1 cellular context compared by ENCODE assay signal in the genomic region with DNA sequence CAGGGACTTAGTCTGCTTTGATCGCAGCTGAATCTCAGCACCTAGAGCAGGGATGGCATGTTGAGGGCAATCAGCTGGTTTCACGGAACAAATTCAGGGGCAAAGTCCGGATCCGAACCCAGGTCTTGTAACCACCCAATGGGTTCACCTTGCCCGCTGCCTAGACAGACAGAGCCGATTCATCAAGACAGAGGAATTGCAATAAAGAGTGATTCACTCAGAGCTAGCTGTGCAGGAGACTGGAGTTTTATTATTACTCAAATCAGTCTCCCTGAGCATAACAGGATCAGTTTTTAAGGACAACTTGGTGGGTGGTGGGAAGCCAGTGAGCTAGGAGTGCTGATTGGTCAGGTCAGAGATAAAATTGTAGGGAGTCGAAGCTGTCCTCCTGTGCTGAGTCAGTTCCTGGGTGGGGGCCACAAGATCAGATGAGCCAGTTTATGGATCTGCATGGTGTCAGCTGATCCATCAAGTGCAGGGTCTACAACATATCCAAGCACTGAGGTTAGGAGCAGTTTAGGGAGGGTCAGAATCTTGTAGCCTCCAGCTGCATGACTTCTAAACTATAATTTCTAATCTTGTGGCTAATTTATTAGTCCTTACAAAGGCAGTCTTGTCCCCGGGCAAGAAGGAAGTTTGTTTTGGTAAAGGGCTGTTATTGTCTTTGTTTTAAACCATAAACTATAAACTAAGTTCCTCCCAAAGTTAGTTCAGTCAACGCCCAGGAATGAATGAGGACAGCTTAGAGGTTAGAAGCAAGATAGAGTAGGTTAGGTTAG.
TF ChIP-seq lines count a peak whose summit lies in the region.

No MANE protein-coding gene starts in this region.

TF ChIP-seq in K562, 482 proteins besides CTCF, POLR2A, EP300 and RAD21 (continued from another document and continues in another):
- TF ChIP-seq, protein P1, sequence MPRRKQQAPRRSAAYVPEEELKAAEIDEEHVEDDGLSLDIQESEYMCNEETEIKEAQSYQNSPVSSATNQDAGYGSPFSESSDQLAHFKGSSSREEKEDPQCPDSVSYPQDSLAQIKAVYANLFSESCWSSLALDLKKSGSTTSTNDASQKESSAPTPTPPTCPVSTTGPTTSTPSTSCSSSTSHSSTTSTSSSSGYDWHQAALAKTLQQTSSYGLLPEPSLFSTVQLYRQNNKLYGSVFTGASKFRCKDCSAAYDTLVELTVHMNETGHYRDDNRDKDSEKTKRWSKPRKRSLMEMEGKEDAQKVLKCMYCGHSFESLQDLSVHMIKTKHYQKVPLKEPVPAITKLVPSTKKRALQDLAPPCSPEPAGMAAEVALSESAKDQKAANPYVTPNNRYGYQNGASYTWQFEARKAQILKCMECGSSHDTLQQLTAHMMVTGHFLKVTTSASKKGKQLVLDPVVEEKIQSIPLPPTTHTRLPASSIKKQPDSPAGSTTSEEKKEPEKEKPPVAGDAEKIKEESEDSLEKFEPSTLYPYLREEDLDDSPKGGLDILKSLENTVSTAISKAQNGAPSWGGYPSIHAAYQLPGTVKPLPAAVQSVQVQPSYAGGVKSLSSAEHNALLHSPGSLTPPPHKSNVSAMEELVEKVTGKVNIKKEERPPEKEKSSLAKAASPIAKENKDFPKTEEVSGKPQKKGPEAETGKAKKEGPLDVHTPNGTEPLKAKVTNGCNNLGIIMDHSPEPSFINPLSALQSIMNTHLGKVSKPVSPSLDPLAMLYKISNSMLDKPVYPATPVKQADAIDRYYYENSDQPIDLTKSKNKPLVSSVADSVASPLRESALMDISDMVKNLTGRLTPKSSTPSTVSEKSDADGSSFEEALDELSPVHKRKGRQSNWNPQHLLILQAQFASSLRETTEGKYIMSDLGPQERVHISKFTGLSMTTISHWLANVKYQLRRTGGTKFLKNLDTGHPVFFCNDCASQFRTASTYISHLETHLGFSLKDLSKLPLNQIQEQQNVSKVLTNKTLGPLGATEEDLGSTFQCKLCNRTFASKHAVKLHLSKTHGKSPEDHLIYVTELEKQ (CRISPR knock-in tag; IDR thresholded peaks at IDR 0.05) = no peak
- TF ChIP-seq, protein P2, sequence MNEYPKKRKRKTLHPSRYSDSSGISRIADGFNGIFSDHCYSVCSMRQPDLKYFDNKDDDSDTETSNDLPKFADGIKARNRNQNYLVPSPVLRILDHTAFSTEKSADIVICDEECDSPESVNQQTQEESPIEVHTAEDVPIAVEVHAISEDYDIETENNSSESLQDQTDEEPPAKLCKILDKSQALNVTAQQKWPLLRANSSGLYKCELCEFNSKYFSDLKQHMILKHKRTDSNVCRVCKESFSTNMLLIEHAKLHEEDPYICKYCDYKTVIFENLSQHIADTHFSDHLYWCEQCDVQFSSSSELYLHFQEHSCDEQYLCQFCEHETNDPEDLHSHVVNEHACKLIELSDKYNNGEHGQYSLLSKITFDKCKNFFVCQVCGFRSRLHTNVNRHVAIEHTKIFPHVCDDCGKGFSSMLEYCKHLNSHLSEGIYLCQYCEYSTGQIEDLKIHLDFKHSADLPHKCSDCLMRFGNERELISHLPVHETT (CRISPR knock-in tag; conservative IDR thresholded peaks at IDR 0.05 in 1 of 2, IDR thresholded peaks at IDR 0.05 in 1 of 2) = peak in 1 of 2 experiments; percentile 56; a peak in 1 of 4 replicates
- TF ChIP-seq TRIM28 (IDR thresholded peaks at IDR 0.05) (no peak; the same call in 1 of the 2 replicates), ARID2 (IDR thresholded peaks at IDR 0.05) (no peak), ZBTB8A (IDR thresholded peaks at IDR 0.05; ENCODE audit: partially characterized antibody) (no peak), SETDB1 (IDR thresholded peaks at IDR 0.05; ENCODE audit: low read length) (no peak), CHD1 (IDR thresholded peaks at IDR 0.05; ENCODE audit: low read length) (no peak), CCNT2 (IDR thresholded peaks at IDR 0.05; ENCODE audit: borderline replicate concordance, extremely low read depth, insufficient read length, low read depth, low read length) (no peak), MAFG (tag; conservative IDR thresholded peaks at IDR 0.05) (peak; percentile 86), FOXA3 (CRISPR knock-in tag; conservative IDR thresholded peaks at IDR 0.05 in 1 of 2, IDR thresholded peaks at IDR 0.05 in 1 of 2) (no peak), ZNF583 (CRISPR knock-in tag; IDR thresholded peaks at IDR 0.05) (no peak), ZNF217 (CRISPR knock-in tag; IDR thresholded peaks at IDR 0.05) (no peak), E2F3 (CRISPR knock-in tag; IDR thresholded peaks at IDR 0.05) (no peak), CAMTA2 (CRISPR knock-in tag; conservative IDR thresholded peaks at IDR 0.05) (no peak), KAT2B (IDR thresholded peaks at IDR 0.05; ENCODE audit: low read depth, low read length) (no peak), ZNF707 (CRISPR knock-in tag; conservative IDR thresholded peaks at IDR 0.05) (no peak), POLR2B (IDR thresholded peaks at IDR 0.05; ENCODE audit: low read depth, partially characterized antibody) (no peak), TRIM24 (IDR thresholded peaks at IDR 0.05) (peak in 1 of 2 experiments; percentile 25; a peak in 2 of 4 replicates), NBN (IDR thresholded peaks at IDR 0.05; ENCODE audit: low read depth) (no peak), PRPF4 (IDR thresholded peaks at IDR 0.05; ENCODE audit: insufficient read depth, low read depth, low read length, poor library complexity, severe bottlenecking) (no peak), RUNX1 (IDR thresholded peaks at IDR 0.05; ENCODE audit: low read depth) (no peak), RBM34 (IDR thresholded peaks at IDR 0.05; ENCODE audit: borderline replicate concordance, insufficient read depth, low read length) (no peak), ETS2 (tag; IDR thresholded peaks at IDR 0.05; ENCODE audit: borderline replicate concordance, poor library complexity, severe bottlenecking) (no peak), TEAD2 (tag; IDR thresholded peaks at IDR 0.05) (no peak), HCFC1 (IDR thresholded peaks at IDR 0.05; ENCODE audit: low read depth, low read length) (no peak)
- TF ChIP-seq, protein P3, sequence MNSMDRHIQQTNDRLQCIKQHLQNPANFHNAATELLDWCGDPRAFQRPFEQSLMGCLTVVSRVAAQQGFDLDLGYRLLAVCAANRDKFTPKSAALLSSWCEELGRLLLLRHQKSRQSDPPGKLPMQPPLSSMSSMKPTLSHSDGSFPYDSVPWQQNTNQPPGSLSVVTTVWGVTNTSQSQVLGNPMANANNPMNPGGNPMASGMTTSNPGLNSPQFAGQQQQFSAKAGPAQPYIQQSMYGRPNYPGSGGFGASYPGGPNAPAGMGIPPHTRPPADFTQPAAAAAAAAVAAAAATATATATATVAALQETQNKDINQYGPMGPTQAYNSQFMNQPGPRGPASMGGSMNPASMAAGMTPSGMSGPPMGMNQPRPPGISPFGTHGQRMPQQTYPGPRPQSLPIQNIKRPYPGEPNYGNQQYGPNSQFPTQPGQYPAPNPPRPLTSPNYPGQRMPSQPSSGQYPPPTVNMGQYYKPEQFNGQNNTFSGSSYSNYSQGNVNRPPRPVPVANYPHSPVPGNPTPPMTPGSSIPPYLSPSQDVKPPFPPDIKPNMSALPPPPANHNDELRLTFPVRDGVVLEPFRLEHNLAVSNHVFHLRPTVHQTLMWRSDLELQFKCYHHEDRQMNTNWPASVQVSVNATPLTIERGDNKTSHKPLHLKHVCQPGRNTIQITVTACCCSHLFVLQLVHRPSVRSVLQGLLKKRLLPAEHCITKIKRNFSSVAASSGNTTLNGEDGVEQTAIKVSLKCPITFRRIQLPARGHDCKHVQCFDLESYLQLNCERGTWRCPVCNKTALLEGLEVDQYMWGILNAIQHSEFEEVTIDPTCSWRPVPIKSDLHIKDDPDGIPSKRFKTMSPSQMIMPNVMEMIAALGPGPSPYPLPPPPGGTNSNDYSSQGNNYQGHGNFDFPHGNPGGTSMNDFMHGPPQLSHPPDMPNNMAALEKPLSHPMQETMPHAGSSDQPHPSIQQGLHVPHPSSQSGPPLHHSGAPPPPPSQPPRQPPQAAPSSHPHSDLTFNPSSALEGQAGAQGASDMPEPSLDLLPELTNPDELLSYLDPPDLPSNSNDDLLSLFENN (IDR thresholded peaks at IDR 0.05; ENCODE audit: low read depth in 2 of 2, low read length in 2 of 2) = no peak
- TF ChIP-seq, protein P4, sequence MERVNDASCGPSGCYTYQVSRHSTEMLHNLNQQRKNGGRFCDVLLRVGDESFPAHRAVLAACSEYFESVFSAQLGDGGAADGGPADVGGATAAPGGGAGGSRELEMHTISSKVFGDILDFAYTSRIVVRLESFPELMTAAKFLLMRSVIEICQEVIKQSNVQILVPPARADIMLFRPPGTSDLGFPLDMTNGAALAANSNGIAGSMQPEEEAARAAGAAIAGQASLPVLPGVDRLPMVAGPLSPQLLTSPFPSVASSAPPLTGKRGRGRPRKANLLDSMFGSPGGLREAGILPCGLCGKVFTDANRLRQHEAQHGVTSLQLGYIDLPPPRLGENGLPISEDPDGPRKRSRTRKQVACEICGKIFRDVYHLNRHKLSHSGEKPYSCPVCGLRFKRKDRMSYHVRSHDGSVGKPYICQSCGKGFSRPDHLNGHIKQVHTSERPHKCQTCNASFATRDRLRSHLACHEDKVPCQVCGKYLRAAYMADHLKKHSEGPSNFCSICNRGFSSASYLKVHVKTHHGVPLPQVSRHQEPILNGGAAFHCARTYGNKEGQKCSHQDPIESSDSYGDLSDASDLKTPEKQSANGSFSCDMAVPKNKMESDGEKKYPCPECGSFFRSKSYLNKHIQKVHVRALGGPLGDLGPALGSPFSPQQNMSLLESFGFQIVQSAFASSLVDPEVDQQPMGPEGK (CRISPR knock-in tag; IDR thresholded peaks at IDR 0.05; ENCODE audit: borderline replicate concordance) = no peak
- TF ChIP-seq, protein P5, sequence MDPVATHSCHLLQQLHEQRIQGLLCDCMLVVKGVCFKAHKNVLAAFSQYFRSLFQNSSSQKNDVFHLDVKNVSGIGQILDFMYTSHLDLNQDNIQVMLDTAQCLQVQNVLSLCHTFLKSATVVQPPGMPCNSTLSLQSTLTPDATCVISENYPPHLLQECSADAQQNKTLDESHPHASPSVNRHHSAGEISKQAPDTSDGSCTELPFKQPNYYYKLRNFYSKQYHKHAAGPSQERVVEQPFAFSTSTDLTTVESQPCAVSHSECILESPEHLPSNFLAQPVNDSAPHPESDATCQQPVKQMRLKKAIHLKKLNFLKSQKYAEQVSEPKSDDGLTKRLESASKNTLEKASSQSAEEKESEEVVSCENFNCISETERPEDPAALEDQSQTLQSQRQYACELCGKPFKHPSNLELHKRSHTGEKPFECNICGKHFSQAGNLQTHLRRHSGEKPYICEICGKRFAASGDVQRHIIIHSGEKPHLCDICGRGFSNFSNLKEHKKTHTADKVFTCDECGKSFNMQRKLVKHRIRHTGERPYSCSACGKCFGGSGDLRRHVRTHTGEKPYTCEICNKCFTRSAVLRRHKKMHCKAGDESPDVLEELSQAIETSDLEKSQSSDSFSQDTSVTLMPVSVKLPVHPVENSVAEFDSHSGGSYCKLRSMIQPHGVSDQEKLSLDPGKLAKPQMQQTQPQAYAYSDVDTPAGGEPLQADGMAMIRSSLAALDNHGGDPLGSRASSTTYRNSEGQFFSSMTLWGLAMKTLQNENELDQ (CRISPR knock-in tag; IDR thresholded peaks at IDR 0.05; ENCODE audit: borderline replicate concordance) = no peak
- TF ChIP-seq, protein P6, sequence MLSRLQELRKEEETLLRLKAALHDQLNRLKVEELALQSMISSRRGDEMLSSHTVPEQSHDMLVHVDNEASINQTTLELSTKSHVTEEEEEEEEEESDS (CRISPR knock-in tag; IDR thresholded peaks at IDR 0.05) = no peak
- TF ChIP-seq, protein P7, sequence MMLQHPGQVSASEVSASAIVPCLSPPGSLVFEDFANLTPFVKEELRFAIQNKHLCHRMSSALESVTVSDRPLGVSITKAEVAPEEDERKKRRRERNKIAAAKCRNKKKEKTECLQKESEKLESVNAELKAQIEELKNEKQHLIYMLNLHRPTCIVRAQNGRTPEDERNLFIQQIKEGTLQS (IDR thresholded peaks at IDR 0.05) = peak; percentile 35; the same call in 1 of the 2 replicates
- TF ChIP-seq, protein P7 (CRISPR knock-in tag; conservative IDR thresholded peaks at IDR 0.05) = no peak
- TF ChIP-seq, protein P8, sequence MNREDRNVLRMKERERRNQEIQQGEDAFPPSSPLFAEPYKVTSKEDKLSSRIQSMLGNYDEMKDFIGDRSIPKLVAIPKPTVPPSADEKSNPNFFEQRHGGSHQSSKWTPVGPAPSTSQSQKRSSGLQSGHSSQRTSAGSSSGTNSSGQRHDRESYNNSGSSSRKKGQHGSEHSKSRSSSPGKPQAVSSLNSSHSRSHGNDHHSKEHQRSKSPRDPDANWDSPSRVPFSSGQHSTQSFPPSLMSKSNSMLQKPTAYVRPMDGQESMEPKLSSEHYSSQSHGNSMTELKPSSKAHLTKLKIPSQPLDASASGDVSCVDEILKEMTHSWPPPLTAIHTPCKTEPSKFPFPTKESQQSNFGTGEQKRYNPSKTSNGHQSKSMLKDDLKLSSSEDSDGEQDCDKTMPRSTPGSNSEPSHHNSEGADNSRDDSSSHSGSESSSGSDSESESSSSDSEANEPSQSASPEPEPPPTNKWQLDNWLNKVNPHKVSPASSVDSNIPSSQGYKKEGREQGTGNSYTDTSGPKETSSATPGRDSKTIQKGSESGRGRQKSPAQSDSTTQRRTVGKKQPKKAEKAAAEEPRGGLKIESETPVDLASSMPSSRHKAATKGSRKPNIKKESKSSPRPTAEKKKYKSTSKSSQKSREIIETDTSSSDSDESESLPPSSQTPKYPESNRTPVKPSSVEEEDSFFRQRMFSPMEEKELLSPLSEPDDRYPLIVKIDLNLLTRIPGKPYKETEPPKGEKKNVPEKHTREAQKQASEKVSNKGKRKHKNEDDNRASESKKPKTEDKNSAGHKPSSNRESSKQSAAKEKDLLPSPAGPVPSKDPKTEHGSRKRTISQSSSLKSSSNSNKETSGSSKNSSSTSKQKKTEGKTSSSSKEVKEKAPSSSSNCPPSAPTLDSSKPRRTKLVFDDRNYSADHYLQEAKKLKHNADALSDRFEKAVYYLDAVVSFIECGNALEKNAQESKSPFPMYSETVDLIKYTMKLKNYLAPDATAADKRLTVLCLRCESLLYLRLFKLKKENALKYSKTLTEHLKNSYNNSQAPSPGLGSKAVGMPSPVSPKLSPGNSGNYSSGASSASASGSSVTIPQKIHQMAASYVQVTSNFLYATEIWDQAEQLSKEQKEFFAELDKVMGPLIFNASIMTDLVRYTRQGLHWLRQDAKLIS (CRISPR knock-in tag; IDR thresholded peaks at IDR 0.05) = no peak
